ENCODE assay signal across 8 cellular contexts in the genomic region with DNA sequence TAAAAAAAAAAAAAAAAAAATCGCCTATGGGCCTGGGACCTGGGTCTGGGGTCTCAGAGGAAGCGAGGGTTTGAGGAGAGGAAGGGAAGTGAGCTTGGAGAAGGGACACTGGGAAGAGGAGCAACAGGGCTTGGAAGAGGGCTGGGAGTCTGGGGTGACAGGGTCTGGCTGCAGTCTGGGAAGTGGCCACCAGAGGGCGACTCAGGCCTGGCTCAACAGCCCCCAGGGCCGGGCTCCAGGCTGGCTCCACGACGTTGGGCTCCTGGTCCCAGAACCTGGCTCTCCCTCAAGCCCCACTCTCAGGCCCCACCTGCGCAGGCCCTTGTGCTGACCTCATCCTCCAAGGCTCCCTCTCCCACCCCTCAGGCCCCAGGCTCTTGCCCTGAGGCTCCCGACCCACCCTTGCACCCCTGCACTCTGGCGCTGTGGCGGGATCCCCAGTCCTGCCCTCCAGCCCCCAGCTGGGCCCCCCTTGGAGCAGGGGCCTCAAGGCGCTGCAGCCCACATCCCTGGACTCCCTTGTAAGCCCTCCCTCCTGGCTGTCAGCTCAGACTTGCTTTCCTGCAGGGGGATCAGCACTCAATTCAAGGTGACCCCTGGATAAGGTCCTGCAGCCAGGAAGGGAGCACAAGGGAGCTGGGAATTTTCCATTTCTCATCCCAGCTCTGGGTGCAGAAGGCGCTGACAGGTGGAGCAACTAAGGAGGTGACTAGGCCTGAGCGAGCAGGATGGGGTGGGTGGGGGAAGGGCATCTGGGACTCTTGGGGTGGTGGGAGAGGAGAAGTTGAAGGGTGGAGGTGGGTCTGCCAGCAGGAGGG. TPM values are rescaled to one million over a fixed set of nuclear protein-coding genes. Genes with fewer than 3 reads are reported as not detected.
DNase-seq lines count a peak whose midpoint lies in the region; ATAC-seq, FAIRE-seq and TF ChIP-seq lines count a peak whose summit lies in the region.

No MANE protein-coding gene starts in this region.

- no peak overlapping the region for H3K4me3 Mint-ChIP-seq in CD8-positive, alpha-beta memory T cell

- no peak overlapping the region for H3K9ac ChIP-seq in kidney (ENCODE audit: low read length in 2 of 2)

- POLR2A ChIA-PET in CD8-positive, alpha-beta memory T cell (lab: Charles Lee) = interaction anchor here (0.6 to 2.2 kb wide), 7 partner anchors 8 to 90 kb away, joined by 3 to 13 read pairs (median 3); no protein-coding TSS in a partner anchor

- CTCF ChIA-PET in CD8-positive, alpha-beta memory T cell (lab: Charles Lee) = interaction anchor here (0.6 to 4.9 kb wide), 31 partner anchors 8 to 381 kb away, joined by 3 to 82 read pairs (median 4); partner anchors contain the start of genes FBXO24, LRCH4, NYAP1 and POP7

- FAIRE-seq in bronchial epithelial cell (lab: Jason Lieb, UNC) = no peak
- no peak for FAIRE-seq in kidney (lab: Jason Lieb, UNC)

- DNase-seq in CD8-positive, alpha-beta memory T cell = peak; percentile 69 to 86 (median 80)
- DNase-seq in HCEC 1CT (peak; percentile 53), NCI-H2171 treated with DMSO at 0.1 percent for 48 hours (lab: John Stamatoyannopoulos, UW) (peak; percentile 63), bronchial epithelial cell (ENCODE audit: low read depth) (peak; percentile 42), kidney (peak; percentile 95)
- peak; percentile 77 to 86 (median 80) for DNase-seq in stimulated activated CD4-positive, alpha-beta T cell treated with anti-CD3 and anti-CD28 coated beads, Interleukin-1b, Interleukin-23, amount 100 ng/mL, for 24 hours (ENCODE audit: low read depth in 4 of 4, low spot score in 1 of 4)

- H3K27me3 ChIP-seq in CD8-positive, alpha-beta memory T cell (ENCODE audit: insufficient read depth, low read length, poor library complexity, severe bottlenecking) = no peaks in the 10 kb centered on the region
- no peaks in the 10 kb centered on the region for H3K27me3 ChIP-seq in bronchial epithelial cell (ENCODE audit: control insufficient read depth, insufficient read depth, low read length)

- no peaks in the 10 kb centered on the region for H3K27me3 Mint-ChIP-seq in CD8-positive, alpha-beta memory T cell

- H3K36me3 ChIP-seq in CD8-positive, alpha-beta memory T cell (ENCODE audit: insufficient read depth, low read length) = peaks cover 21% of the 10 kb centered on the region
- H3K36me3 ChIP-seq in bronchial epithelial cell (ENCODE audit: control insufficient read depth, insufficient read depth, low read length) = peaks cover 6% of the 10 kb centered on the region
- H3K36me3 ChIP-seq in kidney (ENCODE audit: control insufficient read depth in 1 of 2, insufficient read depth in 2 of 2, low read length in 2 of 2) = peaks cover 5 to 8% of the 10 kb centered on the region in 2 donors

- H3K36me3 Mint-ChIP-seq in CD8-positive, alpha-beta memory T cell = peaks cover 0 to 63% (median 2%) of the 10 kb centered on the region in 3 donors

- H3K4me1 ChIP-seq in CD8-positive, alpha-beta memory T cell (ENCODE audit: insufficient read depth, low read length) = peaks cover 24% of the 10 kb centered on the region
- H3K4me1 ChIP-seq in kidney (ENCODE audit: control insufficient read depth in 1 of 2, insufficient read depth in 1 of 2, low read depth in 1 of 2, low read length in 2 of 2) = peaks cover 0 to 13% of the 10 kb centered on the region in 2 donors

- H3K4me1 Mint-ChIP-seq in CD8-positive, alpha-beta memory T cell = peaks cover 17 to 46% (median 31%) of the 10 kb centered on the region in 3 donors

- ATAC-seq in activated CD4-positive, CD25-positive, alpha-beta regulatory T cell treated with anti-CD3 and anti-CD28 coated beads, Interleukin-2, amount 50 U/mL, for 24 hours = peak; percentile 81 to 91
- no peak for ATAC-seq in GM18519 (IDR thresholded peaks at IDR 0.05; ENCODE audit: low FRiP score, unreplicated experiment)

- peak; percentile 100 for TF ChIP-seq CTCF in bronchial epithelial cell (IDR thresholded peaks at IDR 0.05; ENCODE audit: insufficient read depth, low read length, severe bottlenecking)
- TF ChIP-seq CTCF in kidney (IDR thresholded peaks at IDR 0.05; ENCODE audit: borderline replicate concordance, extremely low read depth, insufficient read depth) = peak; percentile 95

- H3K9me3 ChIP-seq in CD8-positive, alpha-beta memory T cell (ENCODE audit: low read length) = no peaks in the 10 kb centered on the region
- no peaks in the 10 kb centered on the region for H3K9me3 ChIP-seq in kidney (ENCODE audit: control insufficient read depth in 1 of 2, low read length in 2 of 2)

- no peak overlapping the region for H3K4me3 ChIP-seq in CD8-positive, alpha-beta memory T cell (ENCODE audit: low read length)
- H3K4me3 ChIP-seq in bronchial epithelial cell (ENCODE audit: low read depth, low read length) = no peak overlapping the region
- no peak overlapping the region for H3K4me3 ChIP-seq in kidney (ENCODE audit: low read length in 2 of 2)

- no peak overlapping the region for H3K27ac ChIP-seq in CD8-positive, alpha-beta memory T cell (ENCODE audit: low read depth, low read length)
- H3K27ac ChIP-seq in kidney (ENCODE audit: low read depth in 2 of 2, low read length in 2 of 2) = peak overlapping the region; percentile 60 to 65

- intact Hi-C loops in kidney (cut with DNase I) = loop anchor here (10.0 kb wide), 1 partner anchor 215 kb away; no protein-coding TSS in a partner anchor

- H3K9me3 Mint-ChIP-seq in CD8-positive, alpha-beta memory T cell = no peaks in the 10 kb centered on the region

- peak overlapping the region in 7 of 8 donors; percentile 64 to 83 (median 70) for H3K27ac Mint-ChIP-seq in CD8-positive, alpha-beta memory T cell

RNA-seq across cellular contexts. Expression of gene SPACDR, which starts 5.4 kb away (rescaled TPM):
- 1 to 10 TPM in 1 of 2 experiments, under 1 TPM in 1; 1.00 to 1.7 TPM for total RNA-seq in CD8-positive, alpha-beta memory T cell
- polyA plus RNA-seq in CD8-positive, alpha-beta memory T cell = 0.56 TPM
- total RNA-seq in bronchial epithelial cell (0.38 and 0.53 TPM in 2 replicates), kidney (0.54 TPM)
- polyA plus RNA-seq in kidney (ENCODE audit: insufficient read depth, low read depth, low replicate concordance) = not detected

RNA-seq across cellular contexts. Expression of gene TSC22D4, which starts 9.6 kb away (rescaled TPM):
- 10 to 100 TPM; 96.2 to 99.1 TPM for total RNA-seq in CD8-positive, alpha-beta memory T cell
- 40.5 TPM for polyA plus RNA-seq in CD8-positive, alpha-beta memory T cell
- total RNA-seq in bronchial epithelial cell (7.6 and 12.7 TPM in 2 replicates), kidney (61.5 TPM)
- 67.0 TPM for polyA plus RNA-seq in kidney (ENCODE audit: insufficient read depth, low read depth, low replicate concordance)

RNA-seq across cellular contexts. Expression of gene NYAP1, which starts 14.3 kb away (rescaled TPM):
- under 1 TPM; 0.13 to 0.18 TPM for total RNA-seq in CD8-positive, alpha-beta memory T cell
- polyA plus RNA-seq in CD8-positive, alpha-beta memory T cell = not detected
- total RNA-seq in bronchial epithelial cell (under 0.01 and 0.64 TPM in 2 replicates), kidney (0.41 TPM)
- 0.69 TPM for polyA plus RNA-seq in kidney (ENCODE audit: insufficient read depth, low read depth, low replicate concordance)

RNA-seq across cellular contexts. Expression of gene PPP1R35, which starts 33.1 kb away (rescaled TPM):
- total RNA-seq in CD8-positive, alpha-beta memory T cell = 10 to 100 TPM; 41.4 to 46.3 TPM
- 50.2 TPM for polyA plus RNA-seq in CD8-positive, alpha-beta memory T cell
- total RNA-seq in bronchial epithelial cell (32.8 and 34.2 TPM in 2 replicates), kidney (41.7 TPM)
- polyA plus RNA-seq in kidney (ENCODE audit: insufficient read depth, low read depth, low replicate concordance) = 40.2 TPM

RNA-seq across cellular contexts. Expression of gene MEPCE, which starts 39.8 kb away (rescaled TPM):
- 10 to 100 TPM; 75.9 to 78.8 TPM for total RNA-seq in CD8-positive, alpha-beta memory T cell
- polyA plus RNA-seq in CD8-positive, alpha-beta memory T cell = 13.6 TPM
- total RNA-seq in bronchial epithelial cell = 18.7 and 20.7 TPM in 2 replicates
- 47.2 TPM for total RNA-seq in kidney
- polyA plus RNA-seq in kidney (ENCODE audit: insufficient read depth, low read depth, low replicate concordance) = 33.4 TPM

Comparison
In these comparisons a context has a peak if more than half of its experiments do, and no peak if none do; other contexts are left out.
1. DNase-seq: peak in every context shown above with its lines; median percentile 95 in kidney; 80 in CD8-positive, alpha-beta memory T cell; 80 in stimulated activated CD4-positive, alpha-beta T cell treated with anti-CD3 and anti-CD28 coated beads, Interleukin-1b, Interleukin-23, amount 100 ng/mL, for 24 hours; 63 in NCI-H2171 treated with DMSO at 0.1 percent for 48 hours; 53 in HCEC 1CT; 42 in bronchial epithelial cell.